ENCODE assay signal across 8 cellular contexts in the genomic region with DNA sequence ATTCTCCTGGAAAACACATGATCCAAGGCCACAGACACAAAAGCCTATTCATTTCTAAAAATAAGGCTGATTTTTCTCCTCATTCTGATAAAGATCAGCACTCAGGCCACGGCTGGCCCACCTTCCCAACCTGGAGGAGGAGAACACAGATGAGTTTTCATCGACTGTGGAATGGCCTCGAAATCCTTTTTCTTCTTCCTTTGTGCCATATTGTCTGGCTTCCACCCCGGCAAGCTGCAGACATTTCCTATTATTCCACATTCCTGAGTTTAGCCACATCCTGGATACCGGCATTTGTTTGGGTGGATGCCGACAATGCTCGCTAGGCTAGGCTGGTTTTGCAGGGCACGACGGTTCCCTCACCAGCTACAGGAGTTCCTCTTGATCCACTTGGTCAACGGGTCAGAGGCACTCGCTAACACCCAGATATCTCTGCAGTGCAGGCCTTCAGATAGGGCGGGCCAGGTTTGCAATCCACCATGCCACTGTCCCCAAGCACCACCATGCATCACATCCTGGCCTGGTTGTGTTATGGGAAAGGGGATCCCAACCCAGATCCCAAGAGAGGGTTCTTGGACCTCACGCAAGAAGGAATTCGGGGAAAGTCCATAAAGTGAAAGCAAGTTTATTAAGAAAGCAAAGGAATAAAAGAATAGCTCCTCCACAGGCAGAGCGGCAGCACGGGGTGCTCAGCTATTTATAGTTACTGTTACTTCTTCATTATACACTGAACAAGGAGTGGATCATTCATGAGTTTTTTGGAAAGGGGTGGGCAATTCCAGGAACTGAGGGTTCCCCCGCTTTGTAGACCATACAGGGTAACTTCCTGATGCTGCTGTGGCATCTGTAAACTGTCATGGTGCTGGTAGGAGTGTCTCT. TPM values are rescaled to one million over a fixed set of nuclear protein-coding genes. Genes with fewer than 3 reads are reported as not detected.
DNase-seq lines count a peak whose midpoint lies in the region; ATAC-seq lines count a peak whose summit lies in the region.

No MANE protein-coding gene starts in this region.

- peaks cover 0 to 9% (median under 1%) of the 10 kb centered on the region in 11 experiments; a peak in 8 of 22 replicates for H4K20me1 ChIP-seq in BLaER1 treated with 17β-estradiol and CSF1 and Interleukin-3, amounts not matched to agents 10 nM and 100 nM

- no peaks in the 10 kb centered on the region for H3K36me3 ChIP-seq in BLaER1 treated with 17β-estradiol and CSF1 and Interleukin-3, amounts not matched to agents 10 nM and 100 nM
- no peaks in the 10 kb centered on the region for H3K36me3 ChIP-seq in muscle layer of duodenum (ENCODE audit: control insufficient read depth in 1 of 2, insufficient read depth in 2 of 2, low read length in 2 of 2)

- no peaks in the 10 kb centered on the region for H3K9me3 ChIP-seq in BLaER1 treated with 17β-estradiol and CSF1 and Interleukin-3, amounts not matched to agents 10 nM and 100 nM (replicated peaks in 1 of 11)
- no peaks in the 10 kb centered on the region for H3K9me3 ChIP-seq in muscle layer of duodenum (ENCODE audit: control insufficient read depth in 1 of 2, low read length in 2 of 2)

- no peak for ATAC-seq in HG02763 (IDR thresholded peaks at IDR 0.05; ENCODE audit: unreplicated experiment)
- ATAC-seq in HG03571 (IDR thresholded peaks at IDR 0.05; ENCODE audit: unreplicated experiment): no peak

- peak overlapping the region in 7 of 11 experiments; percentile 24 to 96 (median 62); a peak in 13 of 22 replicates for H3K4me2 ChIP-seq in BLaER1 treated with 17β-estradiol and CSF1 and Interleukin-3, amounts not matched to agents 10 nM and 100 nM

- H3K9ac ChIP-seq in BLaER1 treated with 17β-estradiol and CSF1 and Interleukin-3, amounts not matched to agents 10 nM and 100 nM: no peak overlapping the region

- peaks cover 39 to 79% (median 55%) of the 10 kb centered on the region in 10 experiments for H3K4me1 ChIP-seq in BLaER1 treated with 17β-estradiol and CSF1 and Interleukin-3, amounts not matched to agents 10 nM and 100 nM
- H3K4me1 ChIP-seq in muscle layer of duodenum (ENCODE audit: control insufficient read depth in 1 of 2, insufficient read depth in 2 of 2, low read length in 2 of 2): peaks cover 0 to 3% of the 10 kb centered on the region in 2 donors

- peaks cover 0 to 14% (median 9%) of the 10 kb centered on the region in 11 experiments; a peak in 16 of 22 replicates for H3K27me3 ChIP-seq in BLaER1 treated with 17β-estradiol and CSF1 and Interleukin-3, amounts not matched to agents 10 nM and 100 nM
- no peaks in the 10 kb centered on the region for H3K27me3 ChIP-seq in muscle layer of duodenum (ENCODE audit: low read depth, low read length)

- DNase-seq in NCI-H226: peak; percentile 91
- peak; percentile 96 to 97 for DNase-seq in dermis microvascular lymphatic vessel endothelial cell (ENCODE audit: low read depth in 2 of 2)
- DNase-seq in iPS-NIHi11 (ENCODE audit: low spot score): no peak
- DNase-seq in RKO (ENCODE audit: low spot score): no peak

- H3K27ac ChIP-seq in BLaER1 treated with 17β-estradiol and CSF1 and Interleukin-3, amounts not matched to agents 10 nM and 100 nM: peak overlapping the region in 3 of 11 experiments; percentile 20 to 37 (median 24); a peak in 5 of 22 replicates
- H3K27ac ChIP-seq in muscle layer of duodenum (ENCODE audit: low read length): peak overlapping the region; percentile 40

- H3K4me3 ChIP-seq in BLaER1 treated with 17β-estradiol and CSF1 and Interleukin-3, amounts not matched to agents 10 nM and 100 nM: no peak overlapping the region
- H3K4me3 ChIP-seq in muscle layer of duodenum (ENCODE audit: low read depth in 1 of 2, low read length in 2 of 2): no peak overlapping the region

RNA-seq across cellular contexts. Expression of a gene that starts 4.2 kb away (rescaled TPM):
- total RNA-seq in dermis microvascular lymphatic vessel endothelial cell: 206 and 357 TPM in 2 replicates

RNA-seq across cellular contexts. Expression of a gene that starts 8.0 kb away (rescaled TPM):
- under 0.01 TPM in 1 of 2 replicates, not detected in the other for total RNA-seq in dermis microvascular lymphatic vessel endothelial cell

RNA-seq across cellular contexts. Expression of a gene that starts 20.9 kb away (rescaled TPM):
- total RNA-seq in dermis microvascular lymphatic vessel endothelial cell: 41.7 and 42.4 TPM in 2 replicates

RNA-seq across cellular contexts. Expression of a gene that starts 30.2 kb away (rescaled TPM):
- 51.3 and 59.8 TPM in 2 replicates for total RNA-seq in dermis microvascular lymphatic vessel endothelial cell

RNA-seq across cellular contexts. Expression of a gene that starts 31.4 kb away (rescaled TPM):
- 66.8 and 93.3 TPM in 2 replicates for total RNA-seq in dermis microvascular lymphatic vessel endothelial cell

Comparison
In these comparisons a context has a peak if more than half of its experiments do, and no peak if none do; other contexts are left out.
1. DNase-seq: peak in NCI-H226 (single experiment) and dermis microvascular lymphatic vessel endothelial cell (2 of 2); none in iPS-NIHi11 (single experiment) and RKO (single experiment).